Comparison of ENCODE assay signal across 7 cellular contexts in genomic region chrX:38806054-38806389, GRCh38. TPM values are rescaled to one million over a fixed set of nuclear protein-coding genes. Genes with fewer than 3 reads are reported as not detected.
DNase-seq lines count a peak whose midpoint lies in the region; ATAC-seq and TF ChIP-seq lines count a peak whose summit lies in the region.

No MANE protein-coding gene starts in this region.

- peak overlapping the region; percentile 67 for H3K4me3 ChIP-seq in GM12864 (ENCODE audit: low read depth, low read length)

- H3K9me3 Mint-ChIP-seq in activated naive CD8-positive, alpha-beta T cell treated with anti-CD3 and anti-CD28 coated beads, Interleukin-2, amount 10 ng/mL, durations not matched to agents 7 days and 5 days = no peaks in the 10 kb centered on the region
- no peaks in the 10 kb centered on the region for H3K9me3 Mint-ChIP-seq in immature natural killer cell

- H3K36me3 Mint-ChIP-seq in activated naive CD8-positive, alpha-beta T cell treated with anti-CD3 and anti-CD28 coated beads, Interleukin-2, amount 10 ng/mL, durations not matched to agents 7 days and 5 days = peaks cover 25% of the 10 kb centered on the region
- H3K36me3 Mint-ChIP-seq in immature natural killer cell = no peaks in the 10 kb centered on the region

- ATAC-seq in activated naive CD8-positive, alpha-beta T cell treated with anti-CD3 and anti-CD28 coated beads, Interleukin-2, amount 10 ng/mL, durations not matched to agents 7 days and 5 days (ENCODE audit: low read depth) = peak; percentile 9
- no peak for ATAC-seq in GM18519 (IDR thresholded peaks at IDR 0.05; ENCODE audit: low FRiP score, unreplicated experiment)
- ATAC-seq in HG03439 (IDR thresholded peaks at IDR 0.05; ENCODE audit: unreplicated experiment) = no peak

- TF ChIP-seq CTCF in GM12864 (IDR thresholded peaks at IDR 0.05; ENCODE audit: low read depth, low read length, missing control alignments) = no peak

- POLR2A ChIA-PET in activated naive CD8-positive, alpha-beta T cell treated with anti-CD3 and anti-CD28 coated beads, Interleukin-2, amount 10 ng/mL, durations not matched to agents 7 days and 5 days (lab: Charles Lee) = interaction anchor here (0.5 to 7.2 kb wide), 4 partner anchors 10 to 1290 kb away, joined by 3 to 82 read pairs (median 4); no protein-coding TSS in a partner anchor

- DNase-seq in GM12864 (ENCODE audit: low read depth) (no peak), HUDEP-2 (lab: John Stamatoyannopoulos, UW; ENCODE audit: unreplicated experiment in 76 of 76) (peak in 46 of 76 experiments; percentile 3 to 68 (median 35)), immature natural killer cell (no peak), substantia nigra (lab: John Stamatoyannopoulos, UW) (peak in 11 of 49 donors; percentile 3 to 61 (median 31))
- DNase-seq in activated naive CD8-positive, alpha-beta T cell treated with anti-CD3 and anti-CD28 coated beads, Interleukin-2, amount 10 ng/mL, durations not matched to agents 7 days and 5 days = no peak

- peaks cover 16% of the 10 kb centered on the region for H3K4me1 Mint-ChIP-seq in activated naive CD8-positive, alpha-beta T cell treated with anti-CD3 and anti-CD28 coated beads, Interleukin-2, amount 10 ng/mL, durations not matched to agents 7 days and 5 days
- H3K4me1 Mint-ChIP-seq in immature natural killer cell = peaks cover 31 to 42% of the 10 kb centered on the region in 2 donors

- peak overlapping the region; percentile 99 for H3K4me3 Mint-ChIP-seq in activated naive CD8-positive, alpha-beta T cell treated with anti-CD3 and anti-CD28 coated beads, Interleukin-2, amount 10 ng/mL, durations not matched to agents 7 days and 5 days
- H3K4me3 Mint-ChIP-seq in immature natural killer cell = peak overlapping the region; percentile 86 to 93 (median 87)

- peak overlapping the region; percentile 97 for H3K27ac Mint-ChIP-seq in activated naive CD8-positive, alpha-beta T cell treated with anti-CD3 and anti-CD28 coated beads, Interleukin-2, amount 10 ng/mL, durations not matched to agents 7 days and 5 days
- H3K27ac Mint-ChIP-seq in immature natural killer cell = peak overlapping the region; percentile 70 to 90 (median 78)

- H3K27ac ChIP-seq in substantia nigra (ENCODE audit: low read depth, low read length, poor library complexity, severe bottlenecking) = peak overlapping the region; percentile 94

- H3K27me3 Mint-ChIP-seq in activated naive CD8-positive, alpha-beta T cell treated with anti-CD3 and anti-CD28 coated beads, Interleukin-2, amount 10 ng/mL, durations not matched to agents 7 days and 5 days = no peaks in the 10 kb centered on the region
- H3K27me3 Mint-ChIP-seq in immature natural killer cell (ENCODE audit: low read depth in 3 of 3) = peaks cover 0 to 6% (median 3%) of the 10 kb centered on the region in 3 donors

RNA-seq across cellular contexts. Expression of gene MID1IP1, which starts 4.8 kb away (rescaled TPM):
- total RNA-seq in activated naive CD8-positive, alpha-beta T cell treated with anti-CD3 and anti-CD28 coated beads, Interleukin-2, amount 10 ng/mL, durations not matched to agents 7 days and 5 days = 10 to 100 TPM; 73.6 to 76.5 TPM
- polyA plus RNA-seq in immature natural killer cell = 1 to 10 TPM; 5.7 to 9.7 (median 5.9) TPM

Comparison
In these comparisons a context has a peak if more than half of its experiments do, and no peak if none do; other contexts are left out.
1. DNase-seq: peak in HUDEP-2 (46 of 76); none in GM12864 (single experiment), activated naive CD8-positive, alpha-beta T cell treated with anti-CD3 and anti-CD28 coated beads, Interleukin-2, amount 10 ng/mL, durations not matched to agents 7 days and 5 days (single experiment) and immature natural killer cell (0 of 3).